In the genomic region with DNA sequence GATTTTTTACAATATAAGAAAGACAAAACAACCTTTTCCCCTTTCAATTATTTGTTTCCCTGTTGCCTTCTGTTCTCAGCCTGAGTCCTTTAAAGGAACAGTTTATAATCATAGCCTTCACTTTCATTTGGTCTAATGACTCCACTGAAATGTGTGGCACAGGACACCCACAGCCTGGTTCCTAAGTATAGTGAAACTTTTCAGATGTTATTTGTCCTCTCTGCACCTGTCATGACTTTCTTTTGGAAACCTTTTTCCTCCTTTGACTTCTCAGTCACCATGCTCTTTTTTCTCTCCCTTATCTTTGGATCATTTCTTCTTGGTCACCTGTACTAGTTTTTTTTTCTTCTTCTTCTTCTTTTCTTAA, we compare ENCODE assay signal across 17 cellular contexts.
"Had no signal": no experiment of that assay in that cellular context is flagged by ENCODE, and none has a peak within 500 bp of the region (broad histone marks: within the 10 kb centered on the region; RNA-seq: fewer than 3 reads in every experiment).

No MANE protein-coding gene starts in this region.

- ATAC-seq: activated T-cell treated with anti-CD3 and anti-CD28 coated beads, Interleukin-2, amount 50 U/mL, for 4 hours; left lung; natural killer cell; T-helper 17 cell had no signal

- H3K4me3 Mint-ChIP-seq: activated naive CD4-positive, alpha-beta T cell treated with anti-CD3 and anti-CD28 coated beads, Interleukin-2, amount 50 U/mL, for 24 hours; activated T-cell treated with anti-CD3 and anti-CD28 coated beads, Interleukin-2, amount 50 U/mL, for 4 hours; brain; dendritic cell treated with granulocyte-macrophage colony-stimulating factor and Interleukin-4, amounts not matched to agents 40 ng/mL and 50 ng/mL, for 4 days; natural killer cell; stimulated activated effector memory CD8-positive, alpha-beta T cell treated with anti-CD3 and anti-CD28 coated beads, Interleukin-12 subunit alpha, Interleukin-12 subunit beta, amount 100 ng/mL, for 72 hours; T-helper 17 cell had no signal

- H3K9me3 ChIP-seq: left lung, neutrophil, thoracic aorta had no signal

- H3K36me3 ChIP-seq: left lung, neutrophil, thoracic aorta, WERI-Rb-1 had no signal

- H3K4me1 ChIP-seq: left lung had no signal

- H3K9me3 Mint-ChIP-seq: activated naive CD4-positive, alpha-beta T cell treated with anti-CD3 and anti-CD28 coated beads, Interleukin-2, amount 50 U/mL, for 24 hours; activated T-cell treated with anti-CD3 and anti-CD28 coated beads, Interleukin-2, amount 50 U/mL, for 4 hours; dendritic cell treated with granulocyte-macrophage colony-stimulating factor and Interleukin-4, amounts not matched to agents 40 ng/mL and 50 ng/mL, for 4 days; stimulated activated effector memory CD8-positive, alpha-beta T cell treated with anti-CD3 and anti-CD28 coated beads, Interleukin-12 subunit alpha, Interleukin-12 subunit beta, amount 100 ng/mL, for 72 hours had no signal

- H3K4me1 Mint-ChIP-seq: activated naive CD4-positive, alpha-beta T cell treated with anti-CD3 and anti-CD28 coated beads, Interleukin-2, amount 50 U/mL, for 24 hours; natural killer cell; stimulated activated effector memory CD8-positive, alpha-beta T cell treated with anti-CD3 and anti-CD28 coated beads, Interleukin-12 subunit alpha, Interleukin-12 subunit beta, amount 100 ng/mL, for 72 hours; T-helper 17 cell had no signal

- H3K4me3 ChIP-seq: left lung, thoracic aorta had no signal

- H3K27ac Mint-ChIP-seq: activated naive CD4-positive, alpha-beta T cell treated with anti-CD3 and anti-CD28 coated beads, Interleukin-2, amount 50 U/mL, for 24 hours; brain; dendritic cell treated with granulocyte-macrophage colony-stimulating factor and Interleukin-4, amounts not matched to agents 40 ng/mL and 50 ng/mL, for 4 days; natural killer cell; stimulated activated effector memory CD8-positive, alpha-beta T cell treated with anti-CD3 and anti-CD28 coated beads, Interleukin-12 subunit alpha, Interleukin-12 subunit beta, amount 100 ng/mL, for 72 hours; T-helper 17 cell had no signal

- H3K27me3 Mint-ChIP-seq: brain had no signal

- DNase-seq: activated effector memory CD4-positive, alpha-beta T cell treated with anti-CD3 and anti-CD28 coated beads, Interleukin-2, amount 50 U/mL, for 16 hours; activated T-cell treated with anti-CD3 and anti-CD28 coated beads, Interleukin-2, amount 50 U/mL, for 4 hours; effector memory CD4-positive, alpha-beta T cell; foreskin fibroblast; hippocampal formation; kidney; left lung; mammary epithelial cell; natural killer cell; T-helper 17 cell; WERI-Rb-1 had no signal

- H3K36me3 Mint-ChIP-seq: activated naive CD4-positive, alpha-beta T cell treated with anti-CD3 and anti-CD28 coated beads, Interleukin-2, amount 50 U/mL, for 24 hours; natural killer cell; stimulated activated effector memory CD8-positive, alpha-beta T cell treated with anti-CD3 and anti-CD28 coated beads, Interleukin-12 subunit alpha, Interleukin-12 subunit beta, amount 100 ng/mL, for 72 hours had no signal
